ENCODE assay signal across 11 cellular contexts in genomic region chr3:183308746-183309145, GRCh38.
"Had no signal": no experiment of that assay in that cellular context is flagged by ENCODE, and none has a peak within 500 bp of the region (broad histone marks: within the 10 kb centered on the region; RNA-seq: fewer than 3 reads in every experiment).

No MANE protein-coding gene starts in this region.

- H3K27me3 ChIP-seq: brain microvascular endothelial cell, esophagus muscularis mucosa, thyroid gland had no signal

- H3K9me3 ChIP-seq: esophagus muscularis mucosa, thyroid gland had no signal

- H3K4me1 ChIP-seq: esophagus muscularis mucosa, thyroid gland had no signal

- H3K4me3 ChIP-seq: esophagus muscularis mucosa, thyroid gland had no signal

- H3K27ac ChIP-seq: brain microvascular endothelial cell, esophagus muscularis mucosa, thyroid gland had no signal

- H3K36me3 ChIP-seq: brain microvascular endothelial cell, thyroid gland had no signal

- DNase-seq: activated CD4-positive, alpha-beta T cell treated with anti-CD3 and anti-CD28 coated beads, Interleukin-2, amount 50 U/mL, for 4 hours; activated CD8-positive, alpha-beta memory T cell treated with anti-CD3 and anti-CD28 coated beads, Interleukin-2, amount 10 ng/mL, durations not matched to agents 7 days and 5 days; activated effector memory CD4-positive, alpha-beta T cell treated with anti-CD3 and anti-CD28 coated beads, Interleukin-2, amount 50 U/mL, for 16 hours; activated T-cell treated with anti-CD3 and anti-CD28 coated beads, Interleukin-2, amount 50 U/mL, for 24 hours; amygdala; brain microvascular endothelial cell; head of caudate nucleus; naive thymus-derived CD4-positive, alpha-beta T cell; T-helper 2 cell; thyroid gland had no signal
